Comparison of ENCODE assay signal across 15 cellular contexts in the genomic region with DNA sequence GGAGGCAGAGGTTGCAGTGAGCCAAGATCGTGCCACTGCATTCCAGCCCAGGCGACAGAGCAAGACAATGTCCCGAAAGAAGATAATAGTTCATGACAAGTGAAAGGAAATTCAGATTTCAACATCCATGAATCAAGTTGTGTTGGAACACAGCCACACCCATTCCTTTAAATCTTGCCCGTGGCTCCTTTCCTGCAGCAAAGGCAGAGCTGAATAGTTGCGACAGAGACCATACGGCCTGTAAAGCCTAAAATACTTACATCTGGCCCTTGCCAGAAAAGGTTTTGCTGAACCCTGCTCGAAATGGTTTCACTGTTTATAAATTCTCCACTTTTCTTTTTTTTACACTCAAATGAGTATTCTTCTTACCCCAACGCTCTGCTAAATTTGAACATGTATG. TPM values are rescaled to one million over a fixed set of nuclear protein-coding genes. Genes with fewer than 3 reads are reported as not detected.
DNase-seq lines count a peak whose midpoint lies in the region; ATAC-seq and TF ChIP-seq lines count a peak whose summit lies in the region.
"Had no signal": no experiment of that assay in that cellular context is flagged by ENCODE, and none has a peak within 500 bp of the region (broad histone marks: within the 10 kb centered on the region; RNA-seq: fewer than 3 reads in every experiment).

No MANE protein-coding gene starts in this region.

- no peak for ATAC-seq in GM18520 (IDR thresholded peaks at IDR 0.05; ENCODE audit: unreplicated experiment)

- H3K4me3 ChIP-seq in GM23248, result no peak overlapping the region
- no peak overlapping the region for H3K4me3 ChIP-seq in fibroblast of mammary gland (ENCODE audit: control insufficient read depth, low read depth, low read length)
- H3K4me3 ChIP-seq in subcutaneous abdominal adipose tissue (ENCODE audit: low read depth in 1 of 5, low read length in 5 of 5), result no peak overlapping the region
- H3K4me3 ChIP-seq: testis had no signal

- H3K27me3 ChIP-seq in GM23248 (replicated peaks; ENCODE audit: insufficient read depth) (no peaks in the 10 kb centered on the region), subcutaneous abdominal adipose tissue (ENCODE audit: control insufficient read depth in 5 of 5, insufficient read depth in 4 of 5, low read length in 5 of 5) (no peaks in the 10 kb centered on the region)
- H3K27me3 ChIP-seq: testis had no signal

- no peaks in the 10 kb centered on the region for H3K9me3 ChIP-seq in GM23248 (ENCODE audit: low read depth)
- H3K9me3 ChIP-seq in subcutaneous abdominal adipose tissue (ENCODE audit: control insufficient read depth in 5 of 5, low read length in 5 of 5), result no peaks in the 10 kb centered on the region
- H3K9me3 ChIP-seq: testis had no signal

- H3K27me3 Mint-ChIP-seq in immature natural killer cell (ENCODE audit: low read depth in 3 of 3), result peaks cover 0 to 3% (median 2%) of the 10 kb centered on the region in 3 donors

- H3K9me3 Mint-ChIP-seq in immature natural killer cell, result no peaks in the 10 kb centered on the region

- no peaks in the 10 kb centered on the region for H3K4me1 Mint-ChIP-seq in immature natural killer cell

- H3F3A ChIP-seq in GM23248 (ENCODE audit: insufficient read depth), result peaks cover 5% of the 10 kb centered on the region; the same call in 1 of the 2 replicates

- H3K9ac ChIP-seq in GM23248, result no peak overlapping the region
- no peak overlapping the region for H3K9ac ChIP-seq in subcutaneous abdominal adipose tissue (ENCODE audit: low read length in 5 of 5)

- H2AFZ ChIP-seq in GM23248, result no peak overlapping the region

- 21 to 22% methylated on average over 8 of the region's 8 CpGs for WGBS in GM23248 (ENCODE audit: low coverage in 1 of 2, low lambda C conversion rate in 2 of 2, missing lambda C conversion rate in 2 of 2), 2 experiments

- peaks cover 5% of the 10 kb centered on the region for H3K4me1 ChIP-seq in GM23248 (ENCODE audit: insufficient read depth)
- H3K4me1 ChIP-seq in subcutaneous abdominal adipose tissue (ENCODE audit: control insufficient read depth in 5 of 5, insufficient read depth in 5 of 5, low read length in 5 of 5), result peaks cover 0 to 39% (median 20%) of the 10 kb centered on the region in 5 donors

- H3K4me2 ChIP-seq in GM23248 (ENCODE audit: unreplicated experiment), result peak overlapping the region; percentile 6

- no peaks in the 10 kb centered on the region for H3K79me2 ChIP-seq in GM23248 (ENCODE audit: insufficient read depth)

- H3K9me2 ChIP-seq in GM23248 (ENCODE audit: insufficient read depth), result no peaks in the 10 kb centered on the region

- H3K36me3 ChIP-seq in GM23248 (ENCODE audit: low read depth) (no peaks in the 10 kb centered on the region), subcutaneous abdominal adipose tissue (ENCODE audit: control insufficient read depth in 5 of 5, insufficient read depth in 5 of 5, low read length in 5 of 5) (no peaks in the 10 kb centered on the region)

- in situ Hi-C loops in GM23248 (cut with MboI), result loop anchor here (10.0 kb wide), 1 partner anchor 179 kb away; no protein-coding TSS in a partner anchor

- no peaks in the 10 kb centered on the region for H3K36me3 Mint-ChIP-seq in immature natural killer cell

- H3K27ac ChIP-seq in GM23248 (no peak overlapping the region), subcutaneous abdominal adipose tissue (ENCODE audit: low read depth, low read length) (peak overlapping the region; percentile 60)
- H3K27ac ChIP-seq: testis had no signal

- H3K4me3 Mint-ChIP-seq in immature natural killer cell, result no peak overlapping the region

- DNase-seq in GM23248, result peak; percentile 91
- peak; percentile 51 for DNase-seq in RPMI7951 (ENCODE audit: low read depth)
- DNase-seq in fibroblast of mammary gland (ENCODE audit: low read depth), result peak; percentile 78
- DNase-seq in immature natural killer cell, result no peak
- DNase-seq in SHP77 treated with DMSO at 0.1 percent for 48 hours (lab: John Stamatoyannopoulos, UW), result no peak
- no peak for DNase-seq in DMS53 treated with DMSO at 0.1 percent for 48 hours (lab: John Stamatoyannopoulos, UW; ENCODE audit: unreplicated experiment)
- DNase-seq: activated CD4-positive, alpha-beta T cell treated with anti-CD3 and anti-CD28 coated beads, Interleukin-2, amount 50 U/mL, for 1 hour; activated effector memory CD4-positive, alpha-beta T cell treated with Interleukin-2 at 50 U/mL for 16 hours; erythroblast; GOT3; NCI-H69; T-helper 1 cell; testis had no signal

- no peak for TF ChIP-seq CTCF in fibroblast of mammary gland (conservative IDR thresholded peaks at IDR 0.05; ENCODE audit: control insufficient read depth, insufficient read depth, low read depth, low read length)

- no peak overlapping the region for H3K27ac Mint-ChIP-seq in immature natural killer cell

- no peaks in the 10 kb centered on the region for H4K20me1 ChIP-seq in GM23248 (ENCODE audit: insufficient read depth)

RNA-seq across cellular contexts. Expression of a gene that starts 17.8 kb away (rescaled TPM):
- total RNA-seq in GM23248 (2014; rRNA removed; shearing (Covaris generic)), result 33.3 and 35.0 TPM in 2 replicates
- polyA plus RNA-seq in GM23248 (2016; fragmentation: Nextera tagmentation; extraction: Ambion mirVana) (18.7 and 19.4 TPM in 2 replicates), immature natural killer cell (10 to 100 TPM; 19.5 to 53.0 (median 21.7) TPM)
- 7.7 and 14.0 TPM in 2 replicates for total RNA-seq in RPMI7951 (2014; rRNA removed; shearing (Covaris generic))

RNA-seq across cellular contexts. Expression of a gene that starts 51.2 kb away (rescaled TPM):
- 17.5 and 18.3 TPM in 2 replicates for total RNA-seq in GM23248 (2014; rRNA removed; shearing (Covaris generic))
- polyA plus RNA-seq in GM23248 (2016; fragmentation: Nextera tagmentation; extraction: Ambion mirVana) (9.8 and 11.8 TPM in 2 replicates), immature natural killer cell (100 to 1,000 TPM in 1 of 3 donors, 10 to 100 TPM in 2; 68.0 to 124 (median 90.4) TPM)
- 6.5 and 9.3 TPM in 2 replicates for total RNA-seq in RPMI7951 (2014; rRNA removed; shearing (Covaris generic))

RNA-seq across cellular contexts. Expression of a gene that starts 51.6 kb away (rescaled TPM):
- total RNA-seq in GM23248 (2014; rRNA removed; shearing (Covaris generic)), result 6.2 and 7.7 TPM in 2 replicates
- 18.5 and 18.7 TPM in 2 replicates for polyA plus RNA-seq in GM23248 (2016; fragmentation: Nextera tagmentation; extraction: Ambion mirVana)
- 10.2 and 15.4 TPM in 2 replicates for total RNA-seq in RPMI7951 (2014; rRNA removed; shearing (Covaris generic))
- polyA plus RNA-seq in immature natural killer cell, result 10 to 100 TPM; 29.9 to 31.8 (median 30.3) TPM

Comparison
In these comparisons a context has a peak if more than half of its experiments do, and no peak if none do; other contexts are left out.
1. DNase-seq: peak in GM23248 (single experiment), RPMI7951 (single experiment) and fibroblast of mammary gland (single experiment); none in immature natural killer cell (0 of 3), SHP77 treated with DMSO at 0.1 percent for 48 hours (single experiment) and DMS53 treated with DMSO at 0.1 percent for 48 hours (single experiment).